Comparison of ENCODE assay signal across 1 cellular context in the genomic region with DNA sequence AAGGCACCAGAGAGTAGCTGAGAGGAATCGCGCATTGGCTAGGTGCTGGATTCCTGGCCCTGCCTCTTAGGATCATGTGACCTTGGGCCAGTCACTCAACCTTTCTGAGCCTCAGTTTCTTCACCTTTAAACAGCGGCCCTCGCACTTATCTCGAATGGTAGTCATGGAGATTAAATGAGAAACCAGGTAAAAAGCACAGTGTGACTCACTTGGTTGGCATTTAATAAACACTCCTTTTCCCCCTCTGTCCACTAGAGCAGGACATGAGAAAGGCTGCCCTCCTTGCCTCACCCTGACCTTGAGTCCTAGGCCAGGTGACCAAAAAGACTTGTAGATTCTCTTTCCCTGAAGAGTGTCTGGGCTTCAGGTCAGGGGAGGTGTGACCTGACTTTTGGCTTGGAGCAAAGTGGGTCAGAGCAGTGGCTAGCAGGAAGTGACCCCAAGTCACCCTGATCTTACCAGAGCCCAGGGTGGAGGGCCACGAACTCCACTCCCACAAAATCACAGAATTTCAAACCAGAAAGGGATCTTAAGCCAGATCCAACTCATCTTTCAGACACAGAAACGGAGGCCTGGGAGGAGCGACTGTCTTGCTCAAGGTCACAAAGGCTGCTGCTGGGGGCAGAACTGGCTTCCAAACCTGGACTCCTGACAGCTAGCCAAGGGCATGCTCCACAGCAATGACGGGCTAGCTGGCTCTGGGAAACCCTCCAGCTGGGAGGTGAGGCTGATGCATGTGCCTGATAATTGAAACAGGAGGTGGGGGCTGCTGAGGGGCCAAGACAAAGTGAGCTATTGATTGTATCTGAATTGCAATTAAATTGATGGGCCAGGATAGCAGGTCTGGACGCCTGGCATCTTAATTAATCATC.
TF ChIP-seq lines count a peak whose summit lies in the region.

No MANE protein-coding gene starts in this region.

TF ChIP-seq in GM23338, 12 proteins besides CTCF, POLR2A, EP300 and RAD21 (continued from another document):
- TF ChIP-seq, protein P1, sequence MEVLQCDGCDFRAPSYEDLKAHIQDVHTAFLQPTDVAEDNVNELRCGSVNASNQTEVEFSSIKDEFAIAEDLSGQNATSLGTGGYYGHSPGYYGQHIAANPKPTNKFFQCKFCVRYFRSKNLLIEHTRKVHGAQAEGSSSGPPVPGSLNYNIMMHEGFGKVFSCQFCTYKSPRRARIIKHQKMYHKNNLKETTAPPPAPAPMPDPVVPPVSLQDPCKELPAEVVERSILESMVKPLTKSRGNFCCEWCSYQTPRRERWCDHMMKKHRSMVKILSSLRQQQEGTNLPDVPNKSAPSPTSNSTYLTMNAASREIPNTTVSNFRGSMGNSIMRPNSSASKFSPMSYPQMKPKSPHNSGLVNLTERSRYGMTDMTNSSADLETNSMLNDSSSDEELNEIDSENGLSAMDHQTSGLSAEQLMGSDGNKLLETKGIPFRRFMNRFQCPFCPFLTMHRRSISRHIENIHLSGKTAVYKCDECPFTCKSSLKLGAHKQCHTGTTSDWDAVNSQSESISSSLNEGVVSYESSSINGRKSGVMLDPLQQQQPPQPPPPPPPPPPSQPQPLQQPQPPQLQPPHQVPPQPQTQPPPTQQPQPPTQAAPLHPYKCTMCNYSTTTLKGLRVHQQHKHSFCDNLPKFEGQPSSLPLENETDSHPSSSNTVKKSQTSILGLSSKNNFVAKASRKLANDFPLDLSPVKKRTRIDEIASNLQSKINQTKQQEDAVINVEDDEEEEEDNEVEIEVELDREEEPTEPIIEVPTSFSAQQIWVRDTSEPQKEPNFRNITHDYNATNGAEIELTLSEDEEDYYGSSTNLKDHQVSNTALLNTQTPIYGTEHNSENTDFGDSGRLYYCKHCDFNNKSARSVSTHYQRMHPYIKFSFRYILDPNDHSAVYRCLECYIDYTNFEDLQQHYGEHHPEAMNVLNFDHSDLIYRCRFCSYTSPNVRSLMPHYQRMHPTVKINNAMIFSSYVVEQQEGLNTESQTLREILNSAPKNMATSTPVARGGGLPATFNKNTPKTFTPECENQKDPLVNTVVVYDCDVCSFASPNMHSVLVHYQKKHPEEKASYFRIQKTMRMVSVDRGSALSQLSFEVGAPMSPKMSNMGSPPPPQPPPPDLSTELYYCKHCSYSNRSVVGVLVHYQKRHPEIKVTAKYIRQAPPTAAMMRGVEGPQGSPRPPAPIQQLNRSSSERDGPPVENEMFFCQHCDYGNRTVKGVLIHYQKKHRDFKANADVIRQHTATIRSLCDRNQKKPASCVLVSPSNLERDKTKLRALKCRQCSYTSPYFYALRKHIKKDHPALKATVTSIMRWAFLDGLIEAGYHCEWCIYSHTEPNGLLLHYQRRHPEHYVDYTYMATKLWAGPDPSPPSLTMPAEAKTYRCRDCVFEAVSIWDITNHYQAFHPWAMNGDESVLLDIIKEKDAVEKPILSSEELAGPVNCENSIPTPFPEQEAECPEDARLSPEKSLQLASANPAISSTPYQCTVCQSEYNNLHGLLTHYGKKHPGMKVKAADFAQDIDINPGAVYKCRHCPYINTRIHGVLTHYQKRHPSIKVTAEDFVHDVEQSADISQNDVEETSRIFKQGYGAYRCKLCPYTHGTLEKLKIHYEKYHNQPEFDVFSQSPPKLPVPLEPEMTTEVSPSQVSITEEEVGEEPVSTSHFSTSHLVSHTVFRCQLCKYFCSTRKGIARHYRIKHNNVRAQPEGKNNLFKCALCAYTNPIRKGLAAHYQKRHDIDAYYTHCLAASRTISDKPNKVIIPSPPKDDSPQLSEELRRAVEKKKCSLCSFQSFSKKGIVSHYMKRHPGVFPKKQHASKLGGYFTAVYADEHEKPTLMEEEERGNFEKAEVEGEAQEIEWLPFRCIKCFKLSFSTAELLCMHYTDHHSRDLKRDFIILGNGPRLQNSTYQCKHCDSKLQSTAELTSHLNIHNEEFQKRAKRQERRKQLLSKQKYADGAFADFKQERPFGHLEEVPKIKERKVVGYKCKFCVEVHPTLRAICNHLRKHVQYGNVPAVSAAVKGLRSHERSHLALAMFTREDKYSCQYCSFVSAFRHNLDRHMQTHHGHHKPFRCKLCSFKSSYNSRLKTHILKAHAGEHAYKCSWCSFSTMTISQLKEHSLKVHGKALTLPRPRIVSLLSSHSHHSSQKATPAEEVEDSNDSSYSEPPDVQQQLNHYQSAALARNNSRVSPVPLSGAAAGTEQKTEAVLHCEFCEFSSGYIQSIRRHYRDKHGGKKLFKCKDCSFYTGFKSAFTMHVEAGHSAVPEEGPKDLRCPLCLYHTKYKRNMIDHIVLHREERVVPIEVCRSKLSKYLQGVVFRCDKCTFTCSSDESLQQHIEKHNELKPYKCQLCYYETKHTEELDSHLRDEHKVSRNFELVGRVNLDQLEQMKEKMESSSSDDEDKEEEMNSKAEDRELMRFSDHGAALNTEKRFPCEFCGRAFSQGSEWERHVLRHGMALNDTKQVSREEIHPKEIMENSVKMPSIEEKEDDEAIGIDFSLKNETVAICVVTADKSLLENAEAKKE (CRISPR knock-in tag; IDR thresholded peaks at IDR 0.05), result no peak
- TF ChIP-seq NANOG (IDR thresholded peaks at IDR 0.05; ENCODE audit: borderline replicate concordance) (no peak), JUNB (IDR thresholded peaks at IDR 0.05; ENCODE audit: unreplicated experiment) (no peak), CREB1 (CRISPR knock-in tag; IDR thresholded peaks at IDR 0.05; ENCODE audit: low read depth) (no peak), EZH2phosphoT487 (IDR thresholded peaks at IDR 0.05; ENCODE audit: unreplicated experiment) (no peak), ZNF331 (CRISPR knock-in tag; IDR thresholded peaks at IDR 0.05; ENCODE audit: low read depth) (no peak), POLR2AphosphoS5 (IDR thresholded peaks at IDR 0.05; ENCODE audit: low read depth) (no peak), EZH2 (IDR thresholded peaks at IDR 0.05; ENCODE audit: low read depth, unreplicated experiment) (no peak)
- TF ChIP-seq, protein P2, sequence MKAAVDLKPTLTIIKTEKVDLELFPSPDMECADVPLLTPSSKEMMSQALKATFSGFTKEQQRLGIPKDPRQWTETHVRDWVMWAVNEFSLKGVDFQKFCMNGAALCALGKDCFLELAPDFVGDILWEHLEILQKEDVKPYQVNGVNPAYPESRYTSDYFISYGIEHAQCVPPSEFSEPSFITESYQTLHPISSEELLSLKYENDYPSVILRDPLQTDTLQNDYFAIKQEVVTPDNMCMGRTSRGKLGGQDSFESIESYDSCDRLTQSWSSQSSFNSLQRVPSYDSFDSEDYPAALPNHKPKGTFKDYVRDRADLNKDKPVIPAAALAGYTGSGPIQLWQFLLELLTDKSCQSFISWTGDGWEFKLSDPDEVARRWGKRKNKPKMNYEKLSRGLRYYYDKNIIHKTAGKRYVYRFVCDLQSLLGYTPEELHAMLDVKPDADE (IDR thresholded peaks at IDR 0.05), result no peak
- TF ChIP-seq, protein P3, sequence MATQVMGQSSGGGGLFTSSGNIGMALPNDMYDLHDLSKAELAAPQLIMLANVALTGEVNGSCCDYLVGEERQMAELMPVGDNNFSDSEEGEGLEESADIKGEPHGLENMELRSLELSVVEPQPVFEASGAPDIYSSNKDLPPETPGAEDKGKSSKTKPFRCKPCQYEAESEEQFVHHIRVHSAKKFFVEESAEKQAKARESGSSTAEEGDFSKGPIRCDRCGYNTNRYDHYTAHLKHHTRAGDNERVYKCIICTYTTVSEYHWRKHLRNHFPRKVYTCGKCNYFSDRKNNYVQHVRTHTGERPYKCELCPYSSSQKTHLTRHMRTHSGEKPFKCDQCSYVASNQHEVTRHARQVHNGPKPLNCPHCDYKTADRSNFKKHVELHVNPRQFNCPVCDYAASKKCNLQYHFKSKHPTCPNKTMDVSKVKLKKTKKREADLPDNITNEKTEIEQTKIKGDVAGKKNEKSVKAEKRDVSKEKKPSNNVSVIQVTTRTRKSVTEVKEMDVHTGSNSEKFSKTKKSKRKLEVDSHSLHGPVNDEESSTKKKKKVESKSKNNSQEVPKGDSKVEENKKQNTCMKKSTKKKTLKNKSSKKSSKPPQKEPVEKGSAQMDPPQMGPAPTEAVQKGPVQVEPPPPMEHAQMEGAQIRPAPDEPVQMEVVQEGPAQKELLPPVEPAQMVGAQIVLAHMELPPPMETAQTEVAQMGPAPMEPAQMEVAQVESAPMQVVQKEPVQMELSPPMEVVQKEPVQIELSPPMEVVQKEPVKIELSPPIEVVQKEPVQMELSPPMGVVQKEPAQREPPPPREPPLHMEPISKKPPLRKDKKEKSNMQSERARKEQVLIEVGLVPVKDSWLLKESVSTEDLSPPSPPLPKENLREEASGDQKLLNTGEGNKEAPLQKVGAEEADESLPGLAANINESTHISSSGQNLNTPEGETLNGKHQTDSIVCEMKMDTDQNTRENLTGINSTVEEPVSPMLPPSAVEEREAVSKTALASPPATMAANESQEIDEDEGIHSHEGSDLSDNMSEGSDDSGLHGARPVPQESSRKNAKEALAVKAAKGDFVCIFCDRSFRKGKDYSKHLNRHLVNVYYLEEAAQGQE (IDR thresholded peaks at IDR 0.05; ENCODE audit: unreplicated experiment), result no peak
